In genomic region chr7:139889186-139889871, GRCh38 we compare ENCODE assay signal across 17 cellular contexts.
DNase-seq lines count a peak whose midpoint lies in the region; ATAC-seq and TF ChIP-seq lines count a peak whose summit lies in the region.
"Had no signal": no experiment of that assay in that cellular context is flagged by ENCODE, and none has a peak within 500 bp of the region (broad histone marks: within the 10 kb centered on the region; RNA-seq: fewer than 3 reads in every experiment).

No MANE protein-coding gene starts in this region.

- H3K9me3 Mint-ChIP-seq in natural killer cell = no peaks in the 10 kb centered on the region

- no peak overlapping the region for H3K4me3 Mint-ChIP-seq in natural killer cell
- H3K4me3 Mint-ChIP-seq: mesothelial cell of epicardium, WTC11 had no signal

- H3K27me3 ChIP-seq in WERI-Rb-1 (ENCODE audit: insufficient read depth, low read depth, severe bottlenecking) = no peaks in the 10 kb centered on the region
- H3K27me3 ChIP-seq: suprapubic skin had no signal

- H3K27me3 Mint-ChIP-seq in natural killer cell (ENCODE audit: low read depth in 2 of 2) = no peaks in the 10 kb centered on the region

- peak overlapping the region; percentile 92 to 94 for H3K27ac Mint-ChIP-seq in natural killer cell
- H3K27ac Mint-ChIP-seq: WTC11 had no signal

- no peaks in the 10 kb centered on the region for H3K9me3 ChIP-seq in WERI-Rb-1 (ENCODE audit: severe bottlenecking)
- H3K9me3 ChIP-seq: suprapubic skin had no signal

- H3K4me3 ChIP-seq in WERI-Rb-1 (ENCODE audit: low read depth, low read length) = no peak overlapping the region
- H3K4me3 ChIP-seq: suprapubic skin had no signal

- DNase-seq in ELR (ENCODE audit: low read depth) (peak; percentile 75), HT-29 (ENCODE audit: low spot score) (peak; percentile 7), WERI-Rb-1 (peak; percentile 18), natural killer cell (no peak), omental fat pad (ENCODE audit: low spot score) (no peak), NCI-H187 treated with DMSO at 0.1 percent for 48 hours (lab: John Stamatoyannopoulos, UW) (no peak), middle frontal gyrus (ENCODE audit: extremely low spot score, low spot score) (no peak)
- DNase-seq: activated CD8-positive, alpha-beta memory T cell treated with anti-CD3 and anti-CD28 coated beads, Interleukin-2, amount 50 U/mL, for 48 hours; glutamatergic neuron; islet precursor cell; NCI-H1417 treated with DMSO at 0.1 percent for 48 hours; NCI-H345; occipital lobe; SW 1271 had no signal

- 0 out of 2 replicates have a peak, but pooled peaks have one; percentile 8 for TF ChIP-seq CTCF in WERI-Rb-1 (IDR thresholded peaks at IDR 0.05; ENCODE audit: low read depth, low read length)
- no peak for TF ChIP-seq CTCF in natural killer cell (IDR thresholded peaks at IDR 0.05)
- TF ChIP-seq CTCF in omental fat pad (IDR thresholded peaks at IDR 0.05) = no peak

- H3K27ac ChIP-seq in WERI-Rb-1 = no peak overlapping the region
- H3K27ac ChIP-seq: suprapubic skin had no signal

- H3K36me3 Mint-ChIP-seq in natural killer cell = no peaks in the 10 kb centered on the region
- H3K36me3 Mint-ChIP-seq: mesothelial cell of epicardium, WTC11 had no signal

- intact Hi-C loops in natural killer cell (cut with micrococcal nuclease) = loop anchor here (5.0 kb wide), 3 partner anchors 33 to 113 kb away; partner anchors contain the start of gene HIPK2

- H3K4me1 Mint-ChIP-seq in natural killer cell = peaks cover 57 to 60% of the 10 kb centered on the region in 2 donors
- H3K4me1 Mint-ChIP-seq: WTC11 had no signal

- H3K36me3 ChIP-seq in WERI-Rb-1 = no peaks in the 10 kb centered on the region
- H3K36me3 ChIP-seq: suprapubic skin had no signal

- ATAC-seq in natural killer cell = no peak
- no peak for ATAC-seq in omental fat pad (ENCODE audit: low FRiP score)
- ATAC-seq: WTC11 had no signal

Comparison
In these comparisons a context has a peak if more than half of its experiments do, and no peak if none do; other contexts are left out.
1. DNase-seq: peak in ELR (single experiment), HT-29 (single experiment) and WERI-Rb-1 (single experiment); none in natural killer cell (single experiment), omental fat pad (single experiment), NCI-H187 treated with DMSO at 0.1 percent for 48 hours (single experiment) and middle frontal gyrus (single experiment).